ENCODE assay signal across 24 cellular contexts in genomic region chr3:139296141-139296718, GRCh38. TPM values are rescaled to one million over a fixed set of nuclear protein-coding genes. Genes with fewer than 3 reads are reported as not detected.
DNase-seq lines count a peak whose midpoint lies in the region; ATAC-seq, FAIRE-seq and TF ChIP-seq lines count a peak whose summit lies in the region.
"Had no signal": no experiment of that assay in that cellular context is flagged by ENCODE, and none has a peak within 500 bp of the region (broad histone marks: within the 10 kb centered on the region; RNA-seq: fewer than 3 reads in every experiment).

No MANE protein-coding gene starts in this region.

- WGBS in liver, result 66% methylated on average over 9 of the region's 9 CpGs
- 61% methylated on average over 7 of the region's 9 CpGs for WGBS in HepG2 (ENCODE audit: low lambda C conversion rate)
- 73 to 74% methylated on average over 9 of the region's 9 CpGs for WGBS in body of pancreas, 2 donors
- 81 to 87% (median 84%) methylated on average over 9 of the region's 9 CpGs for WGBS in spleen, 5 donors

- H3K27ac ChIP-seq in liver (ENCODE audit: low read depth in 1 of 2, low read length in 2 of 2) (no peak overlapping the region), HepG2 (ENCODE audit: extremely low read length, insufficient read depth, low read length) (no peak overlapping the region), body of pancreas (no peak overlapping the region), spleen (no peak overlapping the region)
- H3K27ac ChIP-seq: HL-60 had no signal

- ATAC-seq in HepG2, result no peak
- no peak for ATAC-seq in body of pancreas
- peak; percentile 91 for ATAC-seq in left lobe of liver
- ATAC-seq: GM12878, GM23338 had no signal

- no peak for TF ChIP-seq POLR2A in HepG2 (IDR thresholded peaks at IDR 0.05; ENCODE audit: insufficient read depth in 1 of 2, low read depth in 2 of 2, low read length in 2 of 2)
- TF ChIP-seq POLR2A in body of pancreas (IDR thresholded peaks at IDR 0.05), result no peak
- TF ChIP-seq POLR2A in spleen (IDR thresholded peaks at IDR 0.05), result no peak

- H3K27me3 ChIP-seq in liver (ENCODE audit: control insufficient read depth in 4 of 4, insufficient read depth in 4 of 4, low read length in 3 of 4) (no peaks in the 10 kb centered on the region), HepG2 (ENCODE audit: control insufficient read depth in 1 of 2, insufficient read depth in 2 of 2, low read length in 2 of 2) (peaks cover 1 to 8% of the 10 kb centered on the region in 2 experiments; a peak in 4 of 5 replicates), body of pancreas (no peaks in the 10 kb centered on the region), spleen (replicated peaks in 1 of 7) (no peaks in the 10 kb centered on the region)
- H3K27me3 ChIP-seq: BE2C had no signal

- H3K79me2 ChIP-seq in HepG2 (ENCODE audit: insufficient read depth, low read length), result no peaks in the 10 kb centered on the region

- in situ Hi-C loops in HepG2 (cut with HindIII; ENCODE audit: extremely low pct_ligation_motif_present, low pct_unique_long_range_greater_than_20kb), result no loop called here

- no peaks in the 10 kb centered on the region for H4K20me1 ChIP-seq in HepG2 (ENCODE audit: insufficient read depth, low read length)

- no peaks in the 10 kb centered on the region for H3K36me3 ChIP-seq in liver (ENCODE audit: control insufficient read depth in 4 of 4, insufficient read depth in 3 of 4, low read depth in 1 of 4, low read length in 3 of 4)
- H3K36me3 ChIP-seq in HepG2 (replicated peaks in 1 of 2; ENCODE audit: control insufficient read depth in 1 of 2, insufficient read depth in 2 of 2, low read length in 2 of 2), result no peaks in the 10 kb centered on the region
- H3K36me3 ChIP-seq in body of pancreas (replicated peaks in 1 of 2; ENCODE audit: insufficient read depth in 1 of 2, low read depth in 2 of 2), result no peaks in the 10 kb centered on the region
- H3K36me3 ChIP-seq in spleen, result no peaks in the 10 kb centered on the region
- H3K36me3 ChIP-seq: BE2C had no signal

- H3K9me3 ChIP-seq in liver (ENCODE audit: control insufficient read depth in 4 of 4, low read length in 3 of 4) (no peaks in the 10 kb centered on the region), HepG2 (ENCODE audit: low read length) (no peaks in the 10 kb centered on the region), body of pancreas (no peaks in the 10 kb centered on the region), spleen (no peaks in the 10 kb centered on the region)
- H3K9me3 ChIP-seq: BE2C had no signal

- no peak for TF ChIP-seq CTCF in liver (IDR thresholded peaks at IDR 0.05; ENCODE audit: low read depth, low read length, missing input control)
- TF ChIP-seq CTCF in HepG2 (CRISPR knock-in tag; IDR thresholded peaks at IDR 0.05), result no peak
- TF ChIP-seq CTCF in body of pancreas (IDR thresholded peaks at IDR 0.05), result no peak
- TF ChIP-seq CTCF in spleen (IDR thresholded peaks at IDR 0.05 in 8 of 11, conservative IDR thresholded peaks at IDR 0.05 in 3 of 11), result no peak

- no TSS peak for BruUV-seq in HepG2 (replicated peaks; lab: Mats Ljungman, UMichigan)

- peaks cover 0 to 29% (median 26%) of the 10 kb centered on the region in 4 donors for H3K4me1 ChIP-seq in liver (ENCODE audit: control insufficient read depth in 4 of 4, insufficient read depth in 4 of 4, low read length in 3 of 4)
- peaks cover 33% of the 10 kb centered on the region for H3K4me1 ChIP-seq in HepG2 (ENCODE audit: insufficient read depth, low read length)
- H3K4me1 ChIP-seq in body of pancreas, result peaks cover 79% of the 10 kb centered on the region
- H3K4me1 ChIP-seq in spleen, result no peaks in the 10 kb centered on the region
- H3K4me1 ChIP-seq: BE2C had no signal

- DNase-seq in HepG2 (ENCODE audit: low spot score) (no peak), body of pancreas (peak in 3 of 4 donors; percentile 35 to 63 (median 43)), left lobe of liver (ENCODE audit: low spot score) (peak; percentile 62), spleen (peak; percentile 32), SKM-1 treated with dmso at 0.1 percent for 144 hours (lab: John Stamatoyannopoulos, UW; ENCODE audit: unreplicated experiment) (no peak), activated gamma-delta T cell treated with Interleukin-2 at 50 U/mL for 16 hours (no peak), NOMO-1 (lab: John Stamatoyannopoulos, UW; ENCODE audit: unreplicated experiment in 2 of 2) (no peak)
- DNase-seq: ACHN; BE2C; C1 segment of cervical spinal cord; CD4-positive, CD25-positive, alpha-beta regulatory T cell; CD8-positive, alpha-beta memory T cell; COR-L47; DMS 273 treated with DMSO at 0.1 percent for 48 hours; DMS53; DND-41; EL; KBM-7 had no signal

- TF ChIP-seq EP300 in HepG2 (IDR thresholded peaks at IDR 0.05; ENCODE audit: low read depth in 2 of 2, low read length in 2 of 2) (no peak), HepG2 (CRISPR knock-in tag; IDR thresholded peaks at IDR 0.05; ENCODE audit: borderline replicate concordance) (no peak)

- no peak for FAIRE-seq in HepG2 (lab: Jason Lieb, UNC)
- FAIRE-seq: A204.1, GM12878, H54 had no signal

- POLR2A ChIA-PET in HepG2 (lab: Yijun Ruan, JAX), result no interaction called here

- H3K4me2 ChIP-seq in HepG2 (ENCODE audit: low read depth, low read length), result no peak overlapping the region
- H3K4me2 ChIP-seq: GM23338 had no signal

- intact Hi-C loops in HepG2 (cut with micrococcal nuclease; ENCODE audit: unreplicated experiment) (no loop called here), body of pancreas (cut with DNase I) (no loop called here), spleen (cut with DNase I; ENCODE audit: low total_unique reads) (no loop called here)

- H3K4me3 ChIP-seq in liver (ENCODE audit: low read depth in 1 of 3, low read length in 3 of 3) (no peak overlapping the region), HepG2 (replicated peaks in 1 of 3; ENCODE audit: insufficient read depth in 1 of 3, low read depth in 2 of 3, low read length in 3 of 3) (no peak overlapping the region), body of pancreas (no peak overlapping the region), spleen (no peak overlapping the region)
- H3K4me3 ChIP-seq: GM12878, GM23338 had no signal

- TF ChIP-seq RAD21 in liver (IDR thresholded peaks at IDR 0.05), result no peak
- TF ChIP-seq RAD21 in HepG2 (CRISPR knock-in tag; IDR thresholded peaks at IDR 0.05), result no peak

- H3K9ac ChIP-seq in liver (ENCODE audit: low read depth in 1 of 2, low read length in 2 of 2), result no peak overlapping the region
- H3K9ac ChIP-seq in HepG2 (ENCODE audit: insufficient read depth, low read depth, low read length), result no peak overlapping the region

- no peak overlapping the region for H2AFZ ChIP-seq in HepG2 (ENCODE audit: low read length)
- H2AFZ ChIP-seq: GM23338 had no signal

- CTCF ChIA-PET in HepG2 (lab: Yijun Ruan, JAX; ENCODE audit: low intra/inter-chr PET ratio, low total read pairs), result no interaction called here

TF ChIP-seq in HepG2, 621 proteins besides CTCF, POLR2A, EP300 and RAD21:
- TF ChIP-seq ZBTB21 (CRISPR knock-in tag; IDR thresholded peaks at IDR 0.05) (no peak), NR2F6 (IDR thresholded peaks at IDR 0.05) (no peak), NR2F6 (CRISPR knock-in tag; IDR thresholded peaks at IDR 0.05) (no peak), ZNF652 (CRISPR knock-in tag; IDR thresholded peaks at IDR 0.05; ENCODE audit: borderline replicate concordance, low read depth) (no peak), TSC22D2 (CRISPR knock-in tag; IDR thresholded peaks at IDR 0.05; ENCODE audit: borderline replicate concordance) (no peak), FOXM1 (CRISPR knock-in tag; IDR thresholded peaks at IDR 0.05) (no peak), SPEN (CRISPR knock-in tag; IDR thresholded peaks at IDR 0.05; ENCODE audit: low read depth) (no peak)
- TF ChIP-seq, protein P1, sequence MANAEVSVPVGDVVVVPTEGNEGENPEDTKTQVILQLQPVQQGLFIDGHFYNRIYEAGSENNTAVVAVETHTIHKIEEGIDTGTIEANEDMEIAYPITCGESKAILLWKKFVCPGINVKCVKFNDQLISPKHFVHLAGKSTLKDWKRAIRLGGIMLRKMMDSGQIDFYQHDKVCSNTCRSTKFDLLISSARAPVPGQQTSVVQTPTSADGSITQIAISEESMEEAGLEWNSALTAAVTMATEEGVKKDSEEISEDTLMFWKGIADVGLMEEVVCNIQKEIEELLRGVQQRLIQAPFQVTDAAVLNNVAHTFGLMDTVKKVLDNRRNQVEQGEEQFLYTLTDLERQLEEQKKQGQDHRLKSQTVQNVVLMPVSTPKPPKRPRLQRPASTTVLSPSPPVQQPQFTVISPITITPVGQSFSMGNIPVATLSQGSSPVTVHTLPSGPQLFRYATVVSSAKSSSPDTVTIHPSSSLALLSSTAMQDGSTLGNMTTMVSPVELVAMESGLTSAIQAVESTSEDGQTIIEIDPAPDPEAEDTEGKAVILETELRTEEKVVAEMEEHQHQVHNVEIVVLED (CRISPR knock-in tag; IDR thresholded peaks at IDR 0.05; ENCODE audit: borderline replicate concordance), result no peak

RNA-seq across cellular contexts. Expression of gene MRPS22, which starts 47.6 kb away (rescaled TPM):
- 10 to 100 TPM; 33.3 to 54.9 TPM for total RNA-seq in liver
- polyA plus RNA-seq in liver, result 10 to 100 TPM; 41.1 to 48.0 TPM
- 113 and 139 TPM in 2 replicates for total RNA-seq in HepG2 (2016; rRNA removed; fragmentation: Illumina TruSeq; extraction: Trizol)
- total RNA-seq in HepG2 (2016; cell fraction: cytosol; rRNA removed; fragmentation: Illumina TruSeq; extraction: Trizol; ENCODE audit: low read depth), result 38.6 and 46.4 TPM in 2 replicates
- total RNA-seq in HepG2 (2016; cell fraction: insoluble cytoplasmic fraction; rRNA removed; fragmentation: Illumina TruSeq; extraction: Trizol), result 114 and 134 TPM in 2 replicates
- total RNA-seq in HepG2 (2016; cell fraction: membrane; rRNA removed; fragmentation: Illumina TruSeq; extraction: Trizol), result 49.5 and 56.4 TPM in 2 replicates
- 67.5 and 73.1 TPM in 2 replicates for total RNA-seq in HepG2 (2016; cell fraction: nucleus; rRNA removed; fragmentation: Illumina TruSeq; extraction: Trizol)
- 37.8 and 52.7 TPM in 2 replicates for polyA plus RNA-seq in HepG2 (2011; rRNA removed)
- 42.9 and 45.8 TPM in 2 replicates for polyA plus RNA-seq in HepG2 (2011; cell fraction: cytosol; rRNA removed)
- 21.9 and 27.2 TPM in 2 replicates for polyA plus RNA-seq in HepG2 (2011; cell fraction: nucleus; rRNA removed)
- polyA plus RNA-seq in HepG2 (2012), result 40.4 and 53.7 TPM in 2 replicates
- 38.9 and 39.2 TPM in 2 replicates for polyA plus RNA-seq in HepG2 (2016; cell fraction: cytosol; fragmentation: Illumina TruSeq; extraction: Trizol; ENCODE audit: low read depth)
- polyA plus RNA-seq in HepG2 (2016; cell fraction: insoluble cytoplasmic fraction; fragmentation: Illumina TruSeq; extraction: Trizol; ENCODE audit: low read depth), result 121 and 130 TPM in 2 replicates
- 40.0 and 46.6 TPM in 2 replicates for polyA plus RNA-seq in HepG2 (2016; cell fraction: membrane; fragmentation: Illumina TruSeq; extraction: Trizol; ENCODE audit: low read depth)
- polyA plus RNA-seq in HepG2 (2016; cell fraction: nucleus; fragmentation: Illumina TruSeq; extraction: Trizol; ENCODE audit: insufficient read depth, low read depth), result 70.7 and 73.3 TPM in 2 replicates
- polyA minus RNA-seq in HepG2 (2011; rRNA and poly(A)+ RNA removed; ENCODE audit: low replicate concordance), result 13.0 and 15.3 TPM in 2 replicates
- 20.8 and 25.8 TPM in 2 replicates for polyA minus RNA-seq in HepG2 (2011; cell fraction: cytosol; rRNA and poly(A)+ RNA removed)
- polyA minus RNA-seq in HepG2 (2011; cell fraction: nucleus; rRNA and poly(A)+ RNA removed), result 64.6 and 72.1 TPM in 2 replicates
- total RNA-seq in body of pancreas, result 10 to 100 TPM; 18.7 to 29.7 TPM
- 29.9 TPM for total RNA-seq in left lobe of liver
- total RNA-seq in spleen, result 10 to 100 TPM; 24.8 to 53.2 (median 31.0) TPM
- 10 to 100 TPM; 25.1 to 31.6 (median 30.8) TPM for polyA plus RNA-seq in spleen

Comparison
In these comparisons a context has a peak if more than half of its experiments do, and no peak if none do; other contexts are left out.
1. DNase-seq: peak in body of pancreas (3 of 4), left lobe of liver (single experiment) and spleen (single experiment); none in HepG2 (single experiment), SKM-1 treated with dmso at 0.1 percent for 144 hours (single experiment), activated gamma-delta T cell treated with Interleukin-2 at 50 U/mL for 16 hours (single experiment) and NOMO-1 (0 of 2).